ENCODE assay signal across 8 cellular contexts in genomic region chr22:42720263-42721044, GRCh38. TPM values are rescaled to one million over a fixed set of nuclear protein-coding genes. Genes with fewer than 3 reads are reported as not detected.
A peak's percentile ranks its signal among the peaks of the same experiment; 100 is the strongest.
DNase-seq lines count a peak whose midpoint lies in the region; ATAC-seq and TF ChIP-seq lines count a peak whose summit lies in the region.

Gene A4GALT (minus strand): TSS chr22:42720870. CDS start chr22:42693951, 26,919 bp downstream.

- peak within 1 kb of the TSS; percentile 71 for H3K9ac ChIP-seq in muscle layer of colon (ENCODE audit: low read length)

- H3K4me3 ChIP-seq in Panc1 (ENCODE audit: low read depth in 2 of 2, low read length in 2 of 2) (peak within 1 kb of the TSS; percentile 55 to 60), muscle layer of colon (ENCODE audit: low read depth in 1 of 2, low read length in 2 of 2) (peak within 1 kb of the TSS; percentile 65 to 82)

- TF ChIP-seq CTCF in Panc1 (IDR thresholded peaks at IDR 0.05) = no peak

- H3K27me3 ChIP-seq in Panc1 (ENCODE audit: control insufficient read depth, insufficient read depth, low read length) (no peaks in the 10 kb centered on the region), muscle layer of colon (ENCODE audit: control insufficient read depth in 1 of 2, insufficient read depth in 2 of 2, low read length in 2 of 2) (no peaks in the 10 kb centered on the region)

- intact Hi-C loops in Panc1 (cut with micrococcal nuclease; ENCODE audit: unreplicated experiment) = no loop called here

- H3K9me3 ChIP-seq in Panc1 (ENCODE audit: control insufficient read depth, insufficient read depth, low read depth, low read length) = no peaks in the 10 kb centered on the region
- H3K9me3 ChIP-seq in muscle layer of colon (ENCODE audit: low read length) = no peaks in the 10 kb centered on the region

- H3K36me3 ChIP-seq in Panc1 (ENCODE audit: control insufficient read depth, insufficient read depth, low read length) = no peaks in the 10 kb centered on the region; the same call in 1 of the 2 replicates
- H3K36me3 ChIP-seq in muscle layer of colon (ENCODE audit: insufficient read depth, low read length) = no peaks in the 10 kb centered on the region

- peak; percentile 57 for TF ChIP-seq POLR2A in GM15510 (IDR thresholded peaks at IDR 0.05; ENCODE audit: borderline replicate concordance, extremely low read depth, insufficient read length)

- ATAC-seq in Panc1 (peak; percentile 90), GM19324 (IDR thresholded peaks at IDR 0.05; ENCODE audit: low FRiP score, unreplicated experiment) (no peak), HG03378 (IDR thresholded peaks at IDR 0.05; ENCODE audit: unreplicated experiment) (no peak)

- BruUV-seq in Panc1 (replicated peaks; lab: Mats Ljungman, UMichigan) = no TSS peak

- in situ Hi-C loops in Panc1 (cut with HindIII; ENCODE audit: low pct_unique_long_range_greater_than_20kb, low sequenced_read_pairs) = no loop called here
- in situ Hi-C loops in endometrial microvascular endothelial cells (cut with HindIII; ENCODE audit: inconsistent ontology term, low pct_unique_long_range_greater_than_20kb, low sequenced_read_pairs) = no loop called here

- CTCF ChIA-PET in Panc1 (lab: Charles Lee) = no interaction called here

- POLR2A ChIA-PET in Panc1 (lab: Charles Lee) = no interaction called here

- H3K4me1 ChIP-seq in Panc1 (ENCODE audit: control insufficient read depth, insufficient read depth, low read length) = peaks cover 2% of the 10 kb centered on the region; the same call in 1 of the 2 replicates
- peaks cover 29% of the 10 kb centered on the region for H3K4me1 ChIP-seq in muscle layer of colon (ENCODE audit: insufficient read depth, low read length)

- H3K27ac ChIP-seq in Panc1 (ENCODE audit: low read length) (no peak within 1 kb of the TSS), muscle layer of colon (ENCODE audit: low read depth, low read length) (peak within 1 kb of the TSS; percentile 92)

- DNase-seq in Panc1 (ENCODE audit: low read depth, low spot score) (no peak), AML-193 (lab: John Stamatoyannopoulos, UW) (no peak), SHP77 treated with DMSO at 0.1 percent for 48 hours (lab: John Stamatoyannopoulos, UW) (no peak)

RNA-seq across cellular contexts. Expression of gene A4GALT, which starts in this region (rescaled TPM):
- 6.9 TPM for total RNA-seq in Panc1 (2021; ENCODE audit: unreplicated experiment)
- 9.5 TPM for polyA plus RNA-seq in Panc1 (2012; ENCODE audit: insufficient read length)
- total RNA-seq in endometrial microvascular endothelial cells (ENCODE audit: inconsistent ontology term) = 28.7 TPM
